Comparison of ENCODE assay signal across 1 cellular context in genomic region chrX:20454117-20454516, GRCh38.
TF ChIP-seq lines count a peak whose summit lies in the region.

No MANE protein-coding gene starts in this region.

TF ChIP-seq in IMR-90, 13 proteins besides CTCF, POLR2A, EP300 and RAD21:
- TF ChIP-seq USF2 (IDR thresholded peaks at IDR 0.05; ENCODE audit: low read depth, low read length) (no peak), MXI1 (IDR thresholded peaks at IDR 0.05; ENCODE audit: borderline replicate concordance, low read depth, low read length) (no peak), MAFK (IDR thresholded peaks at IDR 0.05; ENCODE audit: low read depth, low read length) (no peak), RFX5 (IDR thresholded peaks at IDR 0.05; ENCODE audit: low read depth, low read length) (no peak), RCOR1 (IDR thresholded peaks at IDR 0.05; ENCODE audit: insufficient replicate concordance, low read length) (no peak), CEBPB (IDR thresholded peaks at IDR 0.05; ENCODE audit: low read depth, low read length) (no peak), SMC3 (IDR thresholded peaks at IDR 0.05; ENCODE audit: low read depth, low read length) (no peak), BHLHE40 (IDR thresholded peaks at IDR 0.05; ENCODE audit: low read depth, low read length) (no peak), MAZ (IDR thresholded peaks at IDR 0.05; ENCODE audit: borderline replicate concordance, low read depth, low read length) (no peak)
- TF ChIP-seq, protein P1, sequence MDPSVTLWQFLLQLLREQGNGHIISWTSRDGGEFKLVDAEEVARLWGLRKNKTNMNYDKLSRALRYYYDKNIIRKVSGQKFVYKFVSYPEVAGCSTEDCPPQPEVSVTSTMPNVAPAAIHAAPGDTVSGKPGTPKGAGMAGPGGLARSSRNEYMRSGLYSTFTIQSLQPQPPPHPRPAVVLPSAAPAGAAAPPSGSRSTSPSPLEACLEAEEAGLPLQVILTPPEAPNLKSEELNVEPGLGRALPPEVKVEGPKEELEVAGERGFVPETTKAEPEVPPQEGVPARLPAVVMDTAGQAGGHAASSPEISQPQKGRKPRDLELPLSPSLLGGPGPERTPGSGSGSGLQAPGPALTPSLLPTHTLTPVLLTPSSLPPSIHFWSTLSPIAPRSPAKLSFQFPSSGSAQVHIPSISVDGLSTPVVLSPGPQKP (IDR thresholded peaks at IDR 0.05; ENCODE audit: borderline replicate concordance, low read depth, low read length), result no peak
TF ChIP-seq in IMR-90: peak in this region for 0.
